In genomic region chr14:75268638-75269550, GRCh38 we compare ENCODE assay signal across 14 cellular contexts. TPM values are rescaled to one million over a fixed set of nuclear protein-coding genes. Genes with fewer than 3 reads are reported as not detected.
A peak's percentile ranks its signal among the peaks of the same experiment; 100 is the strongest.
DNase-seq lines count a peak whose midpoint lies in the region; ATAC-seq and TF ChIP-seq lines count a peak whose summit lies in the region.
"Had no signal": no experiment of that assay in that cellular context is flagged by ENCODE, and none has a peak within 500 bp of the region (broad histone marks: within the 10 kb centered on the region; RNA-seq: fewer than 3 reads in every experiment).

No MANE protein-coding gene starts in this region.

- no peak for ATAC-seq in GM21528 (IDR thresholded peaks at IDR 0.05; ENCODE audit: low FRiP score, unreplicated experiment)
- ATAC-seq in HG03139 (IDR thresholded peaks at IDR 0.05; ENCODE audit: unreplicated experiment), result no peak

- no peak for TF ChIP-seq CTCF in NB4 (IDR thresholded peaks at IDR 0.05; ENCODE audit: low read depth, low read length)
- no peak for TF ChIP-seq CTCF in chondrocyte (IDR thresholded peaks at IDR 0.05)
- TF ChIP-seq CTCF in nephron (IDR thresholded peaks at IDR 0.05; ENCODE audit: unreplicated experiment in 3 of 3), result no peak

- H3K27me3 Mint-ChIP-seq in chondrocyte (ENCODE audit: low read depth) (no peaks in the 10 kb centered on the region), nephron (ENCODE audit: low read depth) (no peaks in the 10 kb centered on the region)

- H3K4me3 Mint-ChIP-seq in chondrocyte (ENCODE audit: unreplicated experiment) (no peak overlapping the region), nephron (no peak overlapping the region)

- TF ChIP-seq POLR2A in NB4 (IDR thresholded peaks at IDR 0.05; ENCODE audit: extremely low read depth, insufficient read length), result no peak

- H3K9me3 Mint-ChIP-seq in chondrocyte (ENCODE audit: low read depth) (no peaks in the 10 kb centered on the region), nephron (no peaks in the 10 kb centered on the region)

- no peaks in the 10 kb centered on the region for H3K36me3 Mint-ChIP-seq in chondrocyte (ENCODE audit: low read depth)
- H3K36me3 Mint-ChIP-seq in nephron (ENCODE audit: low read depth), result no peaks in the 10 kb centered on the region

- no peak overlapping the region for H3K4me3 ChIP-seq in NB4 (ENCODE audit: low read depth, low read length)
- H3K4me3 ChIP-seq: coronary artery, Peyer's patch had no signal

- peaks cover 44% of the 10 kb centered on the region for H3K4me1 Mint-ChIP-seq in chondrocyte (ENCODE audit: low read depth)
- peaks cover 19% of the 10 kb centered on the region for H3K4me1 Mint-ChIP-seq in nephron

- H3K27ac Mint-ChIP-seq in chondrocyte (ENCODE audit: unreplicated experiment) (peak overlapping the region; percentile 94), nephron (peak overlapping the region; percentile 35 to 69 (median 63))

- peak; percentile 79 for DNase-seq in CD1c-positive myeloid dendritic cell (ENCODE audit: extremely low spot score)
- peak; percentile 83 for DNase-seq in NB4 (ENCODE audit: low read depth)
- DNase-seq in chondrocyte (ENCODE audit: low spot score), result no peak
- DNase-seq in NCI-H345 (lab: John Stamatoyannopoulos, UW), result no peak
- no peak for DNase-seq in GDM1 (lab: John Stamatoyannopoulos, UW)
- DNase-seq: activated CD4-positive, alpha-beta T cell treated with anti-CD3 and anti-CD28 coated beads, Interleukin-2, amount 50 U/mL, for 1 hour; DMS 273 treated with DMSO at 0.1 percent for 48 hours; Peyer's patch; spleen; T-helper 9 cell had no signal

RNA-seq across cellular contexts. Expression of gene FOS, which starts 9.7 kb away (rescaled TPM):
- total RNA-seq in chondrocyte, result 116 to 175 TPM (median 152 TPM) in 3 replicates

Comparison
In these comparisons a context has a peak if more than half of its experiments do, and no peak if none do; other contexts are left out.
1. DNase-seq: peak in CD1c-positive myeloid dendritic cell (single experiment) and NB4 (single experiment); none in chondrocyte (single experiment), NCI-H345 (single experiment) and GDM1 (single experiment).